Comparison of ENCODE assay signal across 22 cellular contexts in the genomic region with DNA sequence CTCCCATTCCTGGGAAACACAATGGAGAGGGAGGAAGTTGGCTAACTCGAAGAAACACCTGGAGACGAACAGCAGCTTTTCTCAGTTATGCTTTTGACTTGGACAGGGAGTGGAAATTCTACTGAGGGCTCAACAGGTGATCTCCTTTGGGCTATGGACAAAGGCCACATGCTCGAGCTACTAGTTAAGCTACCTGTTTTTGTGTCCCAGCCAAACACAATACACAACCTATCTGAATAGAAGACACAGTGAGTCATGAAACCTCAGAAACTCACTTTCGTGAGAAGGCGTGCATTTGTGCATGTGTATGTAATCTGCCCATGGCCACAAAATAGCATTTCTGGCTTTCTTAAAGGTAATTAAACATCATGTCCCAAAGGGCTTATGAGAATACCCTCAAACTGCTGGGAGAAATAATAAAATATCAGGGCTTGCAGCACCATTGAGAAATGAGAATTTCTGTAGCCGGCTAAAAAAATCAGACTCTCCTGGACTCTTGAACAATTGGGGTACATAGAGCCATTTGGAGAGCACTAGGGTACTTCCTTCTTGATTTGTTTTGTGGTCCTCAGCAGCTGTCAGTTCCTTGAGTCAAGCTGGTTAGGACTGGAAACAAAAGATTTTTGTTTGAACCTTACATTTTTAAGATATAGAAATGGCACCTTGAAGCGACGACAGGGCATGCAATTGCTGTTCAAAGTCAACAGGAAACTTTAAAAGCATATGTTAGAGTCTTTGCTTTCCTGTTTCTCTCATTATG.
DNase-seq lines count a peak whose midpoint lies in the region; ATAC-seq, FAIRE-seq and TF ChIP-seq lines count a peak whose summit lies in the region.
"Had no signal": no experiment of that assay in that cellular context is flagged by ENCODE, and none has a peak within 500 bp of the region (broad histone marks: within the 10 kb centered on the region; RNA-seq: fewer than 3 reads in every experiment).

No MANE protein-coding gene starts in this region.

- H3K23me2 ChIP-seq in H1 (ENCODE audit: low read depth, low read length): no peaks in the 10 kb centered on the region

- no peak overlapping the region for H4K91ac ChIP-seq in H1 (replicated peaks; ENCODE audit: insufficient read length, low read length)

- H2BK20ac ChIP-seq in H1 (ENCODE audit: low read length): no peak overlapping the region

- TF ChIP-seq POLR2A in H1 (IDR thresholded peaks at IDR 0.05; ENCODE audit: control extremely low read depth in 1 of 2, low read depth in 2 of 2, low read length in 2 of 2): no peak

- no peak for TF ChIP-seq CTCF in H1 (IDR thresholded peaks at IDR 0.05; ENCODE audit: control extremely low read depth in 1 of 3, insufficient read depth in 1 of 3, low read depth in 1 of 3, low read length in 3 of 3)

- H3K18ac ChIP-seq in H1 (ENCODE audit: extremely low read depth, low read length): no peak overlapping the region

- H3K4me2 ChIP-seq in H1 (ENCODE audit: insufficient read depth in 1 of 2, low read depth in 2 of 2, low read length in 2 of 2): no peak overlapping the region
- H3K4me2 ChIP-seq: A549 had no signal

- no peak overlapping the region for H3K14ac ChIP-seq in H1 (ENCODE audit: insufficient read length)

- no peaks in the 10 kb centered on the region for H3K79me1 ChIP-seq in H1 (ENCODE audit: low read depth, low read length)

- no peak overlapping the region for H3K9ac ChIP-seq in H1 (replicated peaks in 1 of 4; ENCODE audit: extremely low read depth in 1 of 4, low read depth in 3 of 4, low read length in 3 of 4)

- no peak for TF ChIP-seq RAD21 in H1 (IDR thresholded peaks at IDR 0.05 in 1 of 2, conservative IDR thresholded peaks at IDR 0.05 in 1 of 2; ENCODE audit: low read depth in 2 of 2, low read length in 2 of 2)

- no peaks in the 10 kb centered on the region for H3K4me1 ChIP-seq in H1 (replicated peaks in 1 of 4; ENCODE audit: control insufficient read depth in 3 of 4, insufficient read depth in 4 of 4, low read length in 3 of 4)
- H3K4me1 ChIP-seq: A549, ascending aorta, upper lobe of left lung had no signal

- 93% methylated on average over 8 of the region's 8 CpGs; no CpG with 5 or more reads in 1 of the 2 experiments for WGBS in H1 (ENCODE audit: extremely low coverage in 1 of 2, insufficient coverage in 1 of 2, insufficient read length in 1 of 2, insufficient replicate concordance in 2 of 2, low coverage in 1 of 2, low lambda C conversion rate in 2 of 2, missing lambda C conversion rate in 1 of 2), 2 experiments

- CTCF ChIA-PET in H1 (lab: Charles Lee; ENCODE audit: partially characterized antibody): interaction anchor here (1.0 kb wide), 1 partner anchor 51 kb away, joined by 3 read pairs; no protein-coding TSS in a partner anchor

- H3K56ac ChIP-seq in H1 (replicated peaks; ENCODE audit: insufficient read length, low read depth, low read length): no peak overlapping the region

- H3K36me3 Mint-ChIP-seq in activated T-cell treated with anti-CD3 and anti-CD28 coated beads, Interleukin-2, amount 50 U/mL, for 72 hours (ENCODE audit: insufficient read depth in 2 of 2): no peaks in the 10 kb centered on the region

- no peak overlapping the region for H2BK12ac ChIP-seq in H1 (ENCODE audit: low read depth, low read length)

- H3K4me3 Mint-ChIP-seq in activated T-cell treated with anti-CD3 and anti-CD28 coated beads, Interleukin-2, amount 50 U/mL, for 72 hours: no peak overlapping the region
- H3K4me3 Mint-ChIP-seq: neural crest cell; stimulated activated naive CD8-positive, alpha-beta T cell treated with anti-CD3 and anti-CD28 coated beads, Interleukin-15, Interleukin-2, amounts not matched to agents 100 ng/mL and 50 ng/mL, for 24 hours had no signal

- POLR2A ChIA-PET in H1 (lab: Charles Lee; ENCODE audit: partially characterized antibody): no interaction called here

- no peaks in the 10 kb centered on the region for H3K9me3 Mint-ChIP-seq in activated T-cell treated with anti-CD3 and anti-CD28 coated beads, Interleukin-2, amount 50 U/mL, for 72 hours
- H3K9me3 Mint-ChIP-seq: stimulated activated naive CD8-positive, alpha-beta T cell treated with anti-CD3 and anti-CD28 coated beads, Interleukin-15, Interleukin-2, amounts not matched to agents 100 ng/mL and 50 ng/mL, for 24 hours had no signal

- no peaks in the 10 kb centered on the region for H3K9me3 ChIP-seq in H1 (ENCODE audit: insufficient read depth in 2 of 2, low read depth in 1 of 2, low read length in 1 of 2)
- H3K9me3 ChIP-seq: A549, ascending aorta, heart right ventricle, upper lobe of left lung had no signal

- H3K4me3 ChIP-seq in H1 (ENCODE audit: extremely low read depth in 1 of 4, insufficient read depth in 2 of 4, low read depth in 3 of 4, low read length in 4 of 4): no peak overlapping the region
- H3K4me3 ChIP-seq: A549, ascending aorta, heart right ventricle, upper lobe of left lung had no signal

- H4K8ac ChIP-seq in H1 (ENCODE audit: extremely low read depth, insufficient read depth, low read length): no peak overlapping the region

- H3K27me3 ChIP-seq in H1 (replicated peaks in 1 of 4; ENCODE audit: control insufficient read depth in 3 of 4, extremely low read depth in 1 of 4, insufficient read depth in 3 of 4, low read length in 3 of 4): no peaks in the 10 kb centered on the region
- H3K27me3 ChIP-seq: ascending aorta, heart right ventricle, upper lobe of left lung had no signal

- no peak overlapping the region for H3K27ac ChIP-seq in H1 (ENCODE audit: low read depth, low read length)
- H3K27ac ChIP-seq: A549, ascending aorta, C4-2B, heart right ventricle, upper lobe of left lung had no signal

- H3K27me3 Mint-ChIP-seq in activated T-cell treated with anti-CD3 and anti-CD28 coated beads, Interleukin-2, amount 50 U/mL, for 72 hours (ENCODE audit: low read depth): peaks cover 20% of the 10 kb centered on the region

- no peak overlapping the region for H3K27ac Mint-ChIP-seq in activated T-cell treated with anti-CD3 and anti-CD28 coated beads, Interleukin-2, amount 50 U/mL, for 72 hours
- H3K27ac Mint-ChIP-seq: stimulated activated naive CD8-positive, alpha-beta T cell treated with anti-CD3 and anti-CD28 coated beads, Interleukin-15, Interleukin-2, amounts not matched to agents 100 ng/mL and 50 ng/mL, for 24 hours had no signal

- H3K4me1 Mint-ChIP-seq in activated T-cell treated with anti-CD3 and anti-CD28 coated beads, Interleukin-2, amount 50 U/mL, for 72 hours (ENCODE audit: low read depth): no peaks in the 10 kb centered on the region

- no peak for TF ChIP-seq EP300 in H1 (IDR thresholded peaks at IDR 0.05; ENCODE audit: borderline replicate concordance in 1 of 2, low read depth in 2 of 2, low read length in 2 of 2)

- no peak overlapping the region for H2AK5ac ChIP-seq in H1 (ENCODE audit: low read depth, low read length)

- no peaks in the 10 kb centered on the region for H3K36me3 ChIP-seq in H1 (ENCODE audit: control insufficient read depth in 2 of 4, insufficient read depth in 4 of 4, low read length in 3 of 4)
- H3K36me3 ChIP-seq: ascending aorta, heart right ventricle, upper lobe of left lung had no signal

- no peak for FAIRE-seq in H1 (lab: Jason Lieb, UNC)
- FAIRE-seq: A549 had no signal

- no peak overlapping the region for H2BK120ac ChIP-seq in H1 (replicated peaks; ENCODE audit: low read depth, low read length)

- H3K23ac ChIP-seq in H1 (ENCODE audit: insufficient read length): no peak overlapping the region

- H3K79me2 ChIP-seq in H1 (ENCODE audit: control insufficient read depth in 1 of 2, insufficient read depth in 2 of 2, low read length in 2 of 2): no peaks in the 10 kb centered on the region

- peak; percentile 57 to 66 for ATAC-seq in activated T-cell treated with anti-CD3 and anti-CD28 coated beads, Interleukin-2, amount 50 U/mL, for 72 hours (replicated peaks in 1 of 2)
- ATAC-seq in HG02970 (IDR thresholded peaks at IDR 0.05; ENCODE audit: low FRiP score, unreplicated experiment) (no peak), GM19455 (IDR thresholded peaks at IDR 0.05; ENCODE audit: unreplicated experiment) (no peak)
- ATAC-seq: A549, heart right ventricle, Panc1 had no signal

- H2AFZ ChIP-seq in H1 (ENCODE audit: low read length): peak overlapping the region; percentile 46; the same call in 1 of the 2 replicates

- H2BK15ac ChIP-seq in H1 (ENCODE audit: low read length): no peak overlapping the region

- no peak overlapping the region for H3K4ac ChIP-seq in H1 (replicated peaks; ENCODE audit: insufficient read length, low read depth, low read length)

- DNase-seq in activated T-cell treated with anti-CD3 and anti-CD28 coated beads, Interleukin-2, amount 50 U/mL, for 72 hours: no peak
- DNase-seq in activated T-cell treated with anti-CD3 and anti-CD28 coated beads, Interleukin-2, amount 50 U/mL, for 48 hours: no peak
- peak; percentile 82 for DNase-seq in RPMI7951 (ENCODE audit: low read depth)
- no peak for DNase-seq in H1 (ENCODE audit: low read depth in 1 of 2, low spot score in 2 of 2)
- DNase-seq in SHP77 (lab: John Stamatoyannopoulos, UW): no peak
- DNase-seq in NCI-H1436 treated with DMSO at 0.1 percent for 48 hours (lab: John Stamatoyannopoulos, UW): no peak
- DNase-seq: activated effector memory CD4-positive, alpha-beta T cell treated with anti-CD3 and anti-CD28 coated beads, Interleukin-2, amount 50 U/mL, for 16 hours; DMS79; HCEC 1CT; heart right ventricle; kidney glomerular epithelial cell; NCI-H2107; NCI-H526; upper lobe of left lung had no signal

- no peak overlapping the region for H4K5ac ChIP-seq in H1 (ENCODE audit: insufficient read length, low read depth, low read length)

- H4K20me1 ChIP-seq in H1 (replicated peaks in 1 of 2; ENCODE audit: control insufficient read depth in 1 of 2, insufficient read depth in 2 of 2, low read length in 2 of 2): no peaks in the 10 kb centered on the region

- no peak overlapping the region for H2BK5ac ChIP-seq in H1 (ENCODE audit: low read depth, low read length)

TF ChIP-seq in H1, 55 proteins besides CTCF, POLR2A, EP300 and RAD21 (continues in another document):
- TF ChIP-seq SP4 (IDR thresholded peaks at IDR 0.05; ENCODE audit: low read length) (no peak), YY1 (IDR thresholded peaks at IDR 0.05; ENCODE audit: low read depth, low read length) (no peak), CTBP2 (IDR thresholded peaks at IDR 0.05; ENCODE audit: borderline replicate concordance, insufficient read depth, insufficient read length, low read length) (no peak), RNF2 (IDR thresholded peaks at IDR 0.05; ENCODE audit: borderline replicate concordance, low read depth, low read length, missing control alignments, poor library complexity, severe bottlenecking) (no peak), RFX5 (IDR thresholded peaks at IDR 0.05; ENCODE audit: borderline replicate concordance, low read depth, low read length) (no peak), RBBP5 (IDR thresholded peaks at IDR 0.05; ENCODE audit: borderline replicate concordance, low read depth, low read length) (no peak), BRCA1 (IDR thresholded peaks at IDR 0.05; ENCODE audit: low read depth, low read length) (no peak), RXRA (IDR thresholded peaks at IDR 0.05; ENCODE audit: insufficient read depth, low read depth, low read length) (no peak), NRF1 (IDR thresholded peaks at IDR 0.05; ENCODE audit: low read depth, low read length) (no peak)

Comparison
In these comparisons a context has a peak if more than half of its experiments do, and no peak if none do; other contexts are left out.
1. ATAC-seq: peak in activated T-cell treated with anti-CD3 and anti-CD28 coated beads, Interleukin-2, amount 50 U/mL, for 72 hours (2 of 2); none in HG02970 (single experiment) and GM19455 (single experiment).